Comparison of ENCODE assay signal across 1 cellular context in the genomic region with DNA sequence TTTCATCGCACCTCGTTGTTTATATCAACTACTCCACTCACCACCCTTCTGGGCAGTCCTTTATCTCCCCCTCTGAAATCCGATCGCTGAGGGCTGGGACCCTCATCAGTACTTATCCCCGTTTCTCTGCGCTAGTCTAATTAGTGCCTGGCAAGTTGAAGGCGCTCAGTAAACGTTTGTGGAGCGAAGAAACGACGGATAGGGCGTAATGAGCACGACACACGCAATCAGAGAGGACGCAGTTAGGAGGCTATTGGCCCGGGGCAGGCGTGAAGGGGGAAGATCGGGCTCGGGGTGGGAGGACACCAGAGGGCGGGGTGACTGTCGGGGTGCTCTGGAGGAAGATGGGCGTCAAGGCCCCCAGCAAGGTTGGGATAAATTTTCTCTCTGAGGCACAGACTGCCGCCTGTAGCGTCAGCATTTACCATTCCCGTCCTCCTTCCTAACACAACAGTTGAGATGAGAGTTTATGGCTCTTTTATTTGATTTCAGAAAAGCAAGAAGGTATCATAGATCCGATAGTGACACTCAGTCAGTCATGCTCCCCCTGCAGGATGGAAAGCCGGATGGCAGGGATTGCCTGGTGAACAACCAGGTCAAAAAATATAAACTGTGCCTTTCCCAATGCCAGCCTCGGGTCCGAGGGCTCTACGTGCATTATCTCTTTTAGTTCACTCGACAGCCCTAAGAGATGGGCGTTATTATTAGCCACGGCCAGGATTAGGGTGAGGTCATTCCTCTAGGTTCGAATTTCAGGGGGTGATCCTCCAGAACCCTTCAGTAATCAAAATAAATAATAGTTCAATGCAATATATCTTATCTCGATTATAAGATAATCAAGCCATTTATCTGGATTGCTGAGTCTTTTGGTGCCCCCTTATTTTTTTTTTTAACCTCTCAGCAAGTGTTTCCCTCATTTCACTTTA.
TF ChIP-seq lines count a peak whose summit lies in the region.

No MANE protein-coding gene starts in this region.

TF ChIP-seq in H1, 55 proteins besides CTCF, POLR2A, EP300 and RAD21:
- no peak for TF ChIP-seq NRF1 (IDR thresholded peaks at IDR 0.05; ENCODE audit: low read depth, low read length)
- peak; percentile 22 for TF ChIP-seq ASH2L (IDR thresholded peaks at IDR 0.05; ENCODE audit: low read length)
- TF ChIP-seq KDM4A (IDR thresholded peaks at IDR 0.05; ENCODE audit: low read depth, low read length, severe bottlenecking) = peak; percentile 17
- TF ChIP-seq HDAC2 (IDR thresholded peaks at IDR 0.05; ENCODE audit: borderline replicate concordance in 1 of 2, low read depth in 2 of 2, low read length in 2 of 2) = no peak
- TF ChIP-seq CREB1 (IDR thresholded peaks at IDR 0.05) = peak; percentile 22; the same call in 1 of the 2 replicates
- peak; percentile 52; the same call in 1 of the 2 replicates for TF ChIP-seq YY1 (IDR thresholded peaks at IDR 0.05; ENCODE audit: low read depth, low read length)
